1 cellular context compared by ENCODE assay signal in the genomic region with DNA sequence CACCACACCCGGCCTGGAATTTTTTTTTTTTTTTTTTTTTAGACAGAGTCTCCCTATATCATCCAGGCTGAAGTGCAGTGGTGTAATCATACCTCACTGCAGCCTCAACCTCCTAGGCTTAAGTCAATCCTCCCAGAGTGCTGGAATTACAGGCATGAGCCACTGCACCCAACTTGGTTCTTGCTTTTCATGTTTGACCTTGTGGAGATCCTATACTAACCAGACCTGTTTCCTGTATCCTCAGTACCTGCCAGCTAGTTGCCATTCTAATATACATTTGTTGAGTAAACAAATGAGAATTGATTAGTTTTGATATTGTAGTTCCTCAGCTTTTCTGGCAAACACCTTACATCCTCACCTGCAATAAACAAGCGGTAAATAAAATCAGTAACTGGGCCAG.
TF ChIP-seq lines count a peak whose summit lies in the region.

No MANE protein-coding gene starts in this region.

TF ChIP-seq in GM23338, 12 proteins besides CTCF, POLR2A, EP300 and RAD21 (continued from another document):
- TF ChIP-seq, protein P1, sequence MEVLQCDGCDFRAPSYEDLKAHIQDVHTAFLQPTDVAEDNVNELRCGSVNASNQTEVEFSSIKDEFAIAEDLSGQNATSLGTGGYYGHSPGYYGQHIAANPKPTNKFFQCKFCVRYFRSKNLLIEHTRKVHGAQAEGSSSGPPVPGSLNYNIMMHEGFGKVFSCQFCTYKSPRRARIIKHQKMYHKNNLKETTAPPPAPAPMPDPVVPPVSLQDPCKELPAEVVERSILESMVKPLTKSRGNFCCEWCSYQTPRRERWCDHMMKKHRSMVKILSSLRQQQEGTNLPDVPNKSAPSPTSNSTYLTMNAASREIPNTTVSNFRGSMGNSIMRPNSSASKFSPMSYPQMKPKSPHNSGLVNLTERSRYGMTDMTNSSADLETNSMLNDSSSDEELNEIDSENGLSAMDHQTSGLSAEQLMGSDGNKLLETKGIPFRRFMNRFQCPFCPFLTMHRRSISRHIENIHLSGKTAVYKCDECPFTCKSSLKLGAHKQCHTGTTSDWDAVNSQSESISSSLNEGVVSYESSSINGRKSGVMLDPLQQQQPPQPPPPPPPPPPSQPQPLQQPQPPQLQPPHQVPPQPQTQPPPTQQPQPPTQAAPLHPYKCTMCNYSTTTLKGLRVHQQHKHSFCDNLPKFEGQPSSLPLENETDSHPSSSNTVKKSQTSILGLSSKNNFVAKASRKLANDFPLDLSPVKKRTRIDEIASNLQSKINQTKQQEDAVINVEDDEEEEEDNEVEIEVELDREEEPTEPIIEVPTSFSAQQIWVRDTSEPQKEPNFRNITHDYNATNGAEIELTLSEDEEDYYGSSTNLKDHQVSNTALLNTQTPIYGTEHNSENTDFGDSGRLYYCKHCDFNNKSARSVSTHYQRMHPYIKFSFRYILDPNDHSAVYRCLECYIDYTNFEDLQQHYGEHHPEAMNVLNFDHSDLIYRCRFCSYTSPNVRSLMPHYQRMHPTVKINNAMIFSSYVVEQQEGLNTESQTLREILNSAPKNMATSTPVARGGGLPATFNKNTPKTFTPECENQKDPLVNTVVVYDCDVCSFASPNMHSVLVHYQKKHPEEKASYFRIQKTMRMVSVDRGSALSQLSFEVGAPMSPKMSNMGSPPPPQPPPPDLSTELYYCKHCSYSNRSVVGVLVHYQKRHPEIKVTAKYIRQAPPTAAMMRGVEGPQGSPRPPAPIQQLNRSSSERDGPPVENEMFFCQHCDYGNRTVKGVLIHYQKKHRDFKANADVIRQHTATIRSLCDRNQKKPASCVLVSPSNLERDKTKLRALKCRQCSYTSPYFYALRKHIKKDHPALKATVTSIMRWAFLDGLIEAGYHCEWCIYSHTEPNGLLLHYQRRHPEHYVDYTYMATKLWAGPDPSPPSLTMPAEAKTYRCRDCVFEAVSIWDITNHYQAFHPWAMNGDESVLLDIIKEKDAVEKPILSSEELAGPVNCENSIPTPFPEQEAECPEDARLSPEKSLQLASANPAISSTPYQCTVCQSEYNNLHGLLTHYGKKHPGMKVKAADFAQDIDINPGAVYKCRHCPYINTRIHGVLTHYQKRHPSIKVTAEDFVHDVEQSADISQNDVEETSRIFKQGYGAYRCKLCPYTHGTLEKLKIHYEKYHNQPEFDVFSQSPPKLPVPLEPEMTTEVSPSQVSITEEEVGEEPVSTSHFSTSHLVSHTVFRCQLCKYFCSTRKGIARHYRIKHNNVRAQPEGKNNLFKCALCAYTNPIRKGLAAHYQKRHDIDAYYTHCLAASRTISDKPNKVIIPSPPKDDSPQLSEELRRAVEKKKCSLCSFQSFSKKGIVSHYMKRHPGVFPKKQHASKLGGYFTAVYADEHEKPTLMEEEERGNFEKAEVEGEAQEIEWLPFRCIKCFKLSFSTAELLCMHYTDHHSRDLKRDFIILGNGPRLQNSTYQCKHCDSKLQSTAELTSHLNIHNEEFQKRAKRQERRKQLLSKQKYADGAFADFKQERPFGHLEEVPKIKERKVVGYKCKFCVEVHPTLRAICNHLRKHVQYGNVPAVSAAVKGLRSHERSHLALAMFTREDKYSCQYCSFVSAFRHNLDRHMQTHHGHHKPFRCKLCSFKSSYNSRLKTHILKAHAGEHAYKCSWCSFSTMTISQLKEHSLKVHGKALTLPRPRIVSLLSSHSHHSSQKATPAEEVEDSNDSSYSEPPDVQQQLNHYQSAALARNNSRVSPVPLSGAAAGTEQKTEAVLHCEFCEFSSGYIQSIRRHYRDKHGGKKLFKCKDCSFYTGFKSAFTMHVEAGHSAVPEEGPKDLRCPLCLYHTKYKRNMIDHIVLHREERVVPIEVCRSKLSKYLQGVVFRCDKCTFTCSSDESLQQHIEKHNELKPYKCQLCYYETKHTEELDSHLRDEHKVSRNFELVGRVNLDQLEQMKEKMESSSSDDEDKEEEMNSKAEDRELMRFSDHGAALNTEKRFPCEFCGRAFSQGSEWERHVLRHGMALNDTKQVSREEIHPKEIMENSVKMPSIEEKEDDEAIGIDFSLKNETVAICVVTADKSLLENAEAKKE (CRISPR knock-in tag; IDR thresholded peaks at IDR 0.05): no peak
- TF ChIP-seq, protein P2, sequence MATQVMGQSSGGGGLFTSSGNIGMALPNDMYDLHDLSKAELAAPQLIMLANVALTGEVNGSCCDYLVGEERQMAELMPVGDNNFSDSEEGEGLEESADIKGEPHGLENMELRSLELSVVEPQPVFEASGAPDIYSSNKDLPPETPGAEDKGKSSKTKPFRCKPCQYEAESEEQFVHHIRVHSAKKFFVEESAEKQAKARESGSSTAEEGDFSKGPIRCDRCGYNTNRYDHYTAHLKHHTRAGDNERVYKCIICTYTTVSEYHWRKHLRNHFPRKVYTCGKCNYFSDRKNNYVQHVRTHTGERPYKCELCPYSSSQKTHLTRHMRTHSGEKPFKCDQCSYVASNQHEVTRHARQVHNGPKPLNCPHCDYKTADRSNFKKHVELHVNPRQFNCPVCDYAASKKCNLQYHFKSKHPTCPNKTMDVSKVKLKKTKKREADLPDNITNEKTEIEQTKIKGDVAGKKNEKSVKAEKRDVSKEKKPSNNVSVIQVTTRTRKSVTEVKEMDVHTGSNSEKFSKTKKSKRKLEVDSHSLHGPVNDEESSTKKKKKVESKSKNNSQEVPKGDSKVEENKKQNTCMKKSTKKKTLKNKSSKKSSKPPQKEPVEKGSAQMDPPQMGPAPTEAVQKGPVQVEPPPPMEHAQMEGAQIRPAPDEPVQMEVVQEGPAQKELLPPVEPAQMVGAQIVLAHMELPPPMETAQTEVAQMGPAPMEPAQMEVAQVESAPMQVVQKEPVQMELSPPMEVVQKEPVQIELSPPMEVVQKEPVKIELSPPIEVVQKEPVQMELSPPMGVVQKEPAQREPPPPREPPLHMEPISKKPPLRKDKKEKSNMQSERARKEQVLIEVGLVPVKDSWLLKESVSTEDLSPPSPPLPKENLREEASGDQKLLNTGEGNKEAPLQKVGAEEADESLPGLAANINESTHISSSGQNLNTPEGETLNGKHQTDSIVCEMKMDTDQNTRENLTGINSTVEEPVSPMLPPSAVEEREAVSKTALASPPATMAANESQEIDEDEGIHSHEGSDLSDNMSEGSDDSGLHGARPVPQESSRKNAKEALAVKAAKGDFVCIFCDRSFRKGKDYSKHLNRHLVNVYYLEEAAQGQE (IDR thresholded peaks at IDR 0.05; ENCODE audit: unreplicated experiment): no peak
